In the genomic region with DNA sequence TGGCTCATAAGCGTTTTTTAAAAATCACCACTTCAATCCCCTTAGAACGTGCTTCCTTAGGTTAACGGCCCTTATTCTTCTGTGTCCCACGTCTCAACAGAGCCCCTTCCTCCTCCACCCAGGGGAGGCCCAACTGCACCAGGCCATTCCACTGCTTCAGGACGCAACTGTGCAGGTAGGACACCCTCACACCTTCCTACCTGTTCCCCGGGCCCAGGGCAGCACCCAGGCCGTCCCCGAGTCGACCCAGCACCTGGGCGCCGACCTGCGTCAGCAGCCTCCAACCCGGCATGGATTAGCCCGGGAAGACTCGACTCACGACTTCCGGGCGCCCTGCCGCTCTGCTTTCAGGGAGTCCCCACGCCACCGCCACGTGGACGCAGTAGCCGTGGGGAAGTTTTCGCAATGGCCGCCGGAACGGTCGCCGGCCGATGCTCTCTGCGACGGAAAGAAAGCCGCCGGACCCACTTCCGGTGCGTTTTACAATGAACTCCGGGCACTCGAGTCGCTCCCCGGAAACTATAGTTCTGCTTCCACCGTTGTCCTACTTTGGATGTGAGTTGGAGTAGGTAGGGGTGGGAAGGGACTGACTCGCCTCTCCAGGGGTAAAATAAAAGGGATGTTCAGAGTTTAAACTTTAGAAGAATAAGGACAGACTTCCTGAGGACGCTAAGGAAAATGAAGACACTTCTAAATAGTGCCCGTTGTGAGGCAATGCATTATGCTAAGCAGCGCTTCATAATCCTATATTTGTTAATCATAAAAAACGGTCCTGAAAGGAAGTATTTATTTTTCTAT, we compare ENCODE assay signal across 8 cellular contexts. TPM values are rescaled to one million over a fixed set of nuclear protein-coding genes. Genes with fewer than 3 reads are reported as not detected.
A peak's percentile ranks its signal among the peaks of the same experiment; 100 is the strongest.
DNase-seq lines count a peak whose midpoint lies in the region; ATAC-seq and TF ChIP-seq lines count a peak whose summit lies in the region.

A gene (minus strand): TSS at position 442 of the 798 bp plus-strand sequence. CDS start 150 bp downstream, at position 292.

- no peaks in the 10 kb centered on the region for H3K9me3 Mint-ChIP-seq in activated T-cell treated with anti-CD3 and anti-CD28 coated beads, Interleukin-2, amount 50 U/mL, for 4 hours

- DNase-seq in DMS53 treated with DMSO at 0.1 percent for 48 hours (lab: John Stamatoyannopoulos, UW; ENCODE audit: unreplicated experiment) (peak; percentile 56), KBM-7 (peak; percentile 92), Panc1 (ENCODE audit: low read depth, low spot score) (peak; percentile 57)
- peak; percentile 78 for DNase-seq in activated T-cell treated with anti-CD3 and anti-CD28 coated beads, Interleukin-2, amount 50 U/mL, for 4 hours
- DNase-seq in stimulated activated CD8-positive, alpha-beta memory T cell treated with anti-CD3 and anti-CD28 coated beads, Interleukin-4, amount 100 ng/mL, for 48 hours = peak; percentile 89

- peak within 1 kb of the TSS; percentile 99 for H3K4me3 Mint-ChIP-seq in activated T-cell treated with anti-CD3 and anti-CD28 coated beads, Interleukin-2, amount 50 U/mL, for 4 hours

- TF ChIP-seq CTCF in Panc1 (IDR thresholded peaks at IDR 0.05) = no peak

- H3K36me3 ChIP-seq in Panc1 (ENCODE audit: control insufficient read depth, insufficient read depth, low read length) (peaks cover 38% of the 10 kb centered on the region), mucosa of stomach (ENCODE audit: control insufficient read depth, insufficient read depth, low read length) (no peaks in the 10 kb centered on the region)

- intact Hi-C loops in Panc1 (cut with micrococcal nuclease; ENCODE audit: unreplicated experiment) = no loop called here

- ATAC-seq in GM21723 (IDR thresholded peaks at IDR 0.05; ENCODE audit: unreplicated experiment) (peak; percentile 98), Panc1 (peak; percentile 98), esophagus mucosa (peak; percentile 94)
- ATAC-seq in activated T-cell treated with anti-CD3 and anti-CD28 coated beads, Interleukin-2, amount 50 U/mL, for 4 hours = peak; percentile 95 to 96

- no TSS peak for BruUV-seq in Panc1 (replicated peaks; lab: Mats Ljungman, UMichigan)

- H3K27me3 ChIP-seq in Panc1 (ENCODE audit: control insufficient read depth, insufficient read depth, low read length) (0 out of 2 replicates have a peak, but pooled peaks cover 3% of the 10 kb centered on the region), mucosa of stomach (ENCODE audit: control insufficient read depth, insufficient read depth, low read length) (no peaks in the 10 kb centered on the region)

- H3K27ac ChIP-seq in Panc1 (ENCODE audit: low read length) = peak within 1 kb of the TSS; percentile 99

- H3K4me1 ChIP-seq in Panc1 (ENCODE audit: control insufficient read depth, insufficient read depth, low read length) = peaks cover 21% of the 10 kb centered on the region; the same call in 1 of the 2 replicates
- no peaks in the 10 kb centered on the region for H3K4me1 ChIP-seq in mucosa of stomach (ENCODE audit: control insufficient read depth, insufficient read depth, low read length)

- H3K9me3 ChIP-seq in Panc1 (ENCODE audit: control insufficient read depth, insufficient read depth, low read depth, low read length) (no peaks in the 10 kb centered on the region), mucosa of stomach (ENCODE audit: control insufficient read depth, low read length) (no peaks in the 10 kb centered on the region)

- peak within 1 kb of the TSS; percentile 72 for H3K9ac ChIP-seq in mucosa of stomach (ENCODE audit: low read length)

- in situ Hi-C loops in KBM-7 (cut with MboI; ENCODE audit: low pct_unique_long_range_greater_than_20kb, low sequenced_read_pairs) = no loop called here
- in situ Hi-C loops in Panc1 (cut with HindIII; ENCODE audit: low pct_unique_long_range_greater_than_20kb, low sequenced_read_pairs) = no loop called here

- POLR2A ChIA-PET in Panc1 (lab: Charles Lee) = no interaction called here

- H3K4me3 ChIP-seq in Panc1 (ENCODE audit: low read depth in 2 of 2, low read length in 2 of 2) (peak within 1 kb of the TSS; percentile 99), mucosa of stomach (ENCODE audit: low read length) (peak within 1 kb of the TSS; percentile 75)

- CTCF ChIA-PET in Panc1 (lab: Charles Lee) = no interaction called here

- peaks cover 28% of the 10 kb centered on the region for H3K4me1 Mint-ChIP-seq in activated T-cell treated with anti-CD3 and anti-CD28 coated beads, Interleukin-2, amount 50 U/mL, for 4 hours (ENCODE audit: low read depth)

- peaks cover 21% of the 10 kb centered on the region for H3K36me3 Mint-ChIP-seq in activated T-cell treated with anti-CD3 and anti-CD28 coated beads, Interleukin-2, amount 50 U/mL, for 4 hours (ENCODE audit: insufficient read depth)

- no peaks in the 10 kb centered on the region for H3K27me3 Mint-ChIP-seq in activated T-cell treated with anti-CD3 and anti-CD28 coated beads, Interleukin-2, amount 50 U/mL, for 4 hours (ENCODE audit: low read depth)

RNA-seq across cellular contexts. Expression of the gene that starts here (rescaled TPM):
- total RNA-seq in Panc1 (2021; ENCODE audit: unreplicated experiment) = 129 TPM
- polyA plus RNA-seq in Panc1 (2012; ENCODE audit: insufficient read length) = 102 TPM
- total RNA-seq in activated T-cell treated with anti-CD3 and anti-CD28 coated beads, Interleukin-2, amount 50 U/mL, for 4 hours = 100 to 1,000 TPM; 233 to 265 (median 251) TPM
- total RNA-seq in esophagus mucosa = 65.6 TPM

Comparison
In these comparisons a context has a peak if more than half of its experiments do, and no peak if none do; other contexts are left out.
1. Peak in every context shown above with its lines: DNase-seq, ATAC-seq, H3K4me3 ChIP-seq and H3K27ac ChIP-seq.